Comparison of ENCODE assay signal across 13 cellular contexts in genomic region chr11:35088676-35089075, GRCh38. TPM values are rescaled to one million over a fixed set of nuclear protein-coding genes. Genes with fewer than 3 reads are reported as not detected.
DNase-seq lines count a peak whose midpoint lies in the region; TF ChIP-seq lines count a peak whose summit lies in the region.
"Had no signal": no experiment of that assay in that cellular context is flagged by ENCODE, and none has a peak within 500 bp of the region (broad histone marks: within the 10 kb centered on the region; RNA-seq: fewer than 3 reads in every experiment).

No MANE protein-coding gene starts in this region.

- H3K4me3 ChIP-seq in OCI-LY7 (ENCODE audit: low read depth, low read length, poor library complexity, severe bottlenecking) = no peak overlapping the region
- no peak overlapping the region for H3K4me3 ChIP-seq in esophagus squamous epithelium
- H3K4me3 ChIP-seq in skin epidermis = no peak overlapping the region
- H3K4me3 ChIP-seq: colonic mucosa, PC-9, spleen had no signal

- TF ChIP-seq CTCF in OCI-LY7 (conservative IDR thresholded peaks at IDR 0.05; ENCODE audit: low read length) (no peak), esophagus squamous epithelium (IDR thresholded peaks at IDR 0.05) (no peak), GM20000 (IDR thresholded peaks at IDR 0.05; ENCODE audit: extremely low read depth, missing control alignments) (no peak)

- H3K4me3 Mint-ChIP-seq in activated CD4-positive, alpha-beta T cell treated with anti-CD3 and anti-CD28 coated beads, Interleukin-2, amount 10 ng/mL, durations not matched to agents 24 days and 14 days = no peak overlapping the region

- H3K27ac Mint-ChIP-seq in activated CD4-positive, alpha-beta T cell treated with anti-CD3 and anti-CD28 coated beads, Interleukin-2, amount 10 ng/mL, durations not matched to agents 24 days and 14 days = peak overlapping the region; percentile 61

- H3K4me1 ChIP-seq in OCI-LY7 (ENCODE audit: insufficient read depth, low read length, poor library complexity, severe bottlenecking) (peaks cover 43% of the 10 kb centered on the region), esophagus squamous epithelium (peaks cover 9 to 69% (median 29%) of the 10 kb centered on the region in 3 donors)
- H3K4me1 ChIP-seq: colonic mucosa had no signal

- intact Hi-C loops in activated CD4-positive, alpha-beta T cell treated with anti-CD3 and anti-CD28 coated beads, Interleukin-2, amount 10 ng/mL, durations not matched to agents 24 days and 14 days (cut with micrococcal nuclease) = loop anchor here (1.0 to 10.0 kb wide), 3 partner anchors 34 to 854 kb away; no protein-coding TSS in a partner anchor
- intact Hi-C loops in OCI-LY7 (cut with micrococcal nuclease; ENCODE audit: unreplicated experiment) = no loop called here
- intact Hi-C loops in esophagus squamous epithelium (cut with DNase I) = loop anchor here (10.0 kb wide), 1 partner anchor 56 kb away; no protein-coding TSS in a partner anchor

- no peak for DNase-seq in activated CD4-positive, alpha-beta T cell treated with anti-CD3 and anti-CD28 coated beads, Interleukin-2, amount 10 ng/mL, durations not matched to agents 24 days and 14 days
- DNase-seq in activated CD4-positive, alpha-beta T cell treated with anti-CD3 and anti-CD28 coated beads for 1 hour = no peak
- no peak for DNase-seq in OCI-LY7 (ENCODE audit: low spot score)
- DNase-seq in esophagus squamous epithelium (lab: John Stamatoyannopoulos, UW) = no peak
- no peak for DNase-seq in NCI-H1105 (lab: John Stamatoyannopoulos, UW)
- no peak for DNase-seq in GM20000 (ENCODE audit: low spot score)
- no peak for DNase-seq in NCI-H2107 (lab: John Stamatoyannopoulos, UW)
- DNase-seq: colonic mucosa, DND-41, NCI-H2081, spleen had no signal

- H3K27ac ChIP-seq in OCI-LY7 (ENCODE audit: low read depth, low read length, poor library complexity, severe bottlenecking) (peak overlapping the region; percentile 67), esophagus squamous epithelium (peak overlapping the region; percentile 77 to 86 (median 82)), skin epidermis (peak overlapping the region in 17 of 21 experiments; percentile 27 to 82 (median 63))
- H3K27ac ChIP-seq: colonic mucosa, PC-9 had no signal

- peaks cover 12% of the 10 kb centered on the region for H3K9me3 Mint-ChIP-seq in activated CD4-positive, alpha-beta T cell treated with anti-CD3 and anti-CD28 coated beads, Interleukin-2, amount 10 ng/mL, durations not matched to agents 24 days and 14 days

- TF ChIP-seq POLR2A in esophagus squamous epithelium (IDR thresholded peaks at IDR 0.05) = no peak

- no peaks in the 10 kb centered on the region for H3K27me3 ChIP-seq in esophagus squamous epithelium
- H3K27me3 ChIP-seq: colonic mucosa, spleen had no signal

- BruUV-seq in OCI-LY7 (replicated peaks; lab: Mats Ljungman, UMichigan) = no TSS peak

- H3K36me3 ChIP-seq in OCI-LY7 (ENCODE audit: insufficient read depth, low read length) (no peaks in the 10 kb centered on the region), esophagus squamous epithelium (no peaks in the 10 kb centered on the region)
- H3K36me3 ChIP-seq: colonic mucosa, spleen had no signal

- CTCF ChIA-PET in OCI-LY7 (lab: Charles Lee; ENCODE audit: unreplicated experiment) = interaction anchor here (1.6 kb wide), 1 partner anchor 10 kb away, joined by 7 read pairs; no protein-coding TSS in a partner anchor

- H2AFZ ChIP-seq in OCI-LY7 (ENCODE audit: low read length) = peak overlapping the region; percentile 57; the same call in 1 of the 2 replicates
- H2AFZ ChIP-seq: PC-9 had no signal

- H3K27me3 Mint-ChIP-seq in activated CD4-positive, alpha-beta T cell treated with anti-CD3 and anti-CD28 coated beads, Interleukin-2, amount 10 ng/mL, durations not matched to agents 24 days and 14 days = peaks cover 8% of the 10 kb centered on the region

- 29 to 50% methylated on average over 4 of the region's 4 CpGs for WGBS in esophagus squamous epithelium, 2 donors

- no peaks in the 10 kb centered on the region for H3K79me2 ChIP-seq in OCI-LY7 (ENCODE audit: insufficient read depth, low read depth, low read length)

- H3K36me3 Mint-ChIP-seq in activated CD4-positive, alpha-beta T cell treated with anti-CD3 and anti-CD28 coated beads, Interleukin-2, amount 10 ng/mL, durations not matched to agents 24 days and 14 days (ENCODE audit: low read depth) = peaks cover 3% of the 10 kb centered on the region

- H3K9me2 ChIP-seq in OCI-LY7 (ENCODE audit: insufficient read depth, low read length) = no peaks in the 10 kb centered on the region

- peak overlapping the region; percentile 83 for H3K4me2 ChIP-seq in OCI-LY7 (ENCODE audit: low read length)
- H3K4me2 ChIP-seq: PC-9 had no signal

- H3K4me1 Mint-ChIP-seq in activated CD4-positive, alpha-beta T cell treated with anti-CD3 and anti-CD28 coated beads, Interleukin-2, amount 10 ng/mL, durations not matched to agents 24 days and 14 days = peaks cover 41% of the 10 kb centered on the region

- POLR2A ChIA-PET in OCI-LY7 (lab: Charles Lee) = interaction anchor here (0.7 to 3.4 kb wide), 13 partner anchors 9 to 126 kb away, joined by 3 to 22 read pairs (median 4); no protein-coding TSS in a partner anchor

- no peaks in the 10 kb centered on the region for H3K9me3 ChIP-seq in OCI-LY7 (ENCODE audit: low read length)
- H3K9me3 ChIP-seq in esophagus squamous epithelium = no peaks in the 10 kb centered on the region
- H3K9me3 ChIP-seq: colonic mucosa, spleen had no signal

- H4K20me1 ChIP-seq in OCI-LY7 (ENCODE audit: insufficient read depth, low read length) = no peaks in the 10 kb centered on the region

RNA-seq across cellular contexts. Expression of gene CD44, which starts 50.3 kb away (rescaled TPM):
- 488 and 489 TPM in 2 replicates for total RNA-seq in activated CD4-positive, alpha-beta T cell treated with anti-CD3 and anti-CD28 coated beads, Interleukin-2, amount 10 ng/mL, durations not matched to agents 24 days and 14 days
- not detected in 2 replicates for total RNA-seq in OCI-LY7 (2014; rRNA removed; shearing (Covaris generic))
- total RNA-seq in OCI-LY7 (2022) = 0.07 and 0.55 TPM in 2 replicates
- 100 to 1,000 TPM; 418 to 565 (median 463) TPM for total RNA-seq in esophagus squamous epithelium

Comparison
In these comparisons a context has a peak if more than half of its experiments do, and no peak if none do; other contexts are left out.
1. RNA of gene CD44, which starts 50.3 kb away (total RNA-seq): 488 to 489 TPM in activated CD4-positive, alpha-beta T cell treated with anti-CD3 and anti-CD28 coated beads, Interleukin-2, amount 10 ng/mL, durations not matched to agents 24 days and 14 days and 418 to 565 TPM in esophagus squamous epithelium; 0.07 to 0.55 TPM in OCI-LY7; every median in the first group is over 100 times any median in the second.
2. Peak in every context shown above with its lines, with median percentiles within 50 percentile points of each other: H3K27ac ChIP-seq.